In the genomic region with DNA sequence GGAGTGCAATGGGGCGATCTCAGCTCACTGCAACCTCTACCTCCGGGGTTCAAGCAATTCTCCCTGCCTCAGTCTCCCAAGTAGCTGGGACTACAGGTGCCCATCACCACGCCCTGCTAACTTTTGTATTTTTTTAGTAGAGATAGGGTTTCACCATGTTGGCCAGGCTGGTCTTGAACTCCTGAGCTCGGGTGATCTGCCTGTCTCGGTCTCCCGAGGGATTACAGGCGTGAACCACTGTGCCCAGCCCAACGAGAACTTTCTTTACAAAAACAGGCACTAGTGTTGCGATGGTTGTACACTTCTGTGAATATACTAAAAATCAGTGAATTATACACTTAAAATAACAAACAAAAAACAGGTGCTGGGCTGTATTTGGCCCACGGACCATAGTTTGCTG, we compare ENCODE assay signal across 8 cellular contexts. TPM values are rescaled to one million over a fixed set of nuclear protein-coding genes. Genes with fewer than 3 reads are reported as not detected.
DNase-seq lines count a peak whose midpoint lies in the region; ATAC-seq and TF ChIP-seq lines count a peak whose summit lies in the region.
"Not testable (repeated sequence)": the region's sequence is repeated elsewhere in the genome, so short reads cannot be mapped to it uniquely, and the experiment has no call there.
"Had no signal": no experiment of that assay in that cellular context is flagged by ENCODE, and none has a peak within 500 bp of the region (broad histone marks: within the 10 kb centered on the region; RNA-seq: fewer than 3 reads in every experiment).

No MANE protein-coding gene starts in this region.

- intact Hi-C loops in right cardiac atrium (cut with DNase I); right lobe of liver (cut with DNase I); transverse colon (cut with DNase I; ENCODE audit: low total_unique reads): not testable (repeated sequence)

- TF ChIP-seq CTCF in RWPE2 (IDR thresholded peaks at IDR 0.05; ENCODE audit: poor library complexity, severe bottlenecking); glutamatergic neuron (IDR thresholded peaks at IDR 0.05; ENCODE audit: partially characterized antibody, unreplicated experiment); right lobe of liver (IDR thresholded peaks at IDR 0.05); transverse colon (IDR thresholded peaks at IDR 0.05): not testable (repeated sequence)

- not testable (repeated sequence) for H3K27me3 ChIP-seq in RWPE2 (ENCODE audit: insufficient read depth, poor library complexity, severe bottlenecking); right cardiac atrium (ENCODE audit: control insufficient read depth, insufficient read depth); right lobe of liver; transverse colon

- whole genome bisulfite sequencing in right cardiac atrium: 94% methylated on average over 9 of the region's 10 CpGs
- WGBS in right lobe of liver (ENCODE audit: insufficient coverage, low coverage, low lambda C conversion rate, missing lambda C conversion rate): 98% methylated on average over 7 of the region's 10 CpGs
- WGBS in transverse colon (ENCODE audit: low coverage in 1 of 2), 2 donors: 70 to 78% methylated on average over 7 to 9 of the region's 10 CpGs

- TF ChIP-seq EP300 in transverse colon (IDR thresholded peaks at IDR 0.05; ENCODE audit: low read depth): not testable (repeated sequence)

- not testable (repeated sequence) for H3K9me3 ChIP-seq in RWPE2 (ENCODE audit: severe bottlenecking); right cardiac atrium (ENCODE audit: control insufficient read depth, low read length); right lobe of liver; transverse colon

- H3K27me3 Mint-ChIP-seq in glutamatergic neuron (ENCODE audit: unreplicated experiment); natural killer cell treated with Interleukin-12 subunit alpha and Interleukin-12 subunit beta and Interleukin-15 and Interleukin-18, amount 100 ng/mL, for 72 hours: not testable (repeated sequence)

- in situ Hi-C loops in transverse colon (cut with MboI; ENCODE audit: low pct_ligation_motif_present in 1 of 4, low pct_unique_long_range_greater_than_20kb in 1 of 4, low sequenced_read_pairs in 3 of 4): not testable (repeated sequence)

- not testable (repeated sequence) for H3K4me1 ChIP-seq in RWPE2 (ENCODE audit: insufficient read depth, poor library complexity, severe bottlenecking); right cardiac atrium (ENCODE audit: control insufficient read depth, insufficient read depth, low read length); right lobe of liver; transverse colon

- not testable (repeated sequence) for H3K4me3 Mint-ChIP-seq in glutamatergic neuron (ENCODE audit: unreplicated experiment); natural killer cell treated with Interleukin-12 subunit alpha and Interleukin-12 subunit beta and Interleukin-15 and Interleukin-18, amount 100 ng/mL, for 72 hours

- H3K4me1 Mint-ChIP-seq in glutamatergic neuron (ENCODE audit: low read depth, unreplicated experiment); natural killer cell treated with Interleukin-12 subunit alpha and Interleukin-12 subunit beta and Interleukin-15 and Interleukin-18, amount 100 ng/mL, for 72 hours (ENCODE audit: low read depth in 2 of 2): not testable (repeated sequence)

- DNase-seq in RWPE2 (ENCODE audit: low spot score) (peak; percentile 27), glutamatergic neuron (peak; percentile 5), right cardiac atrium (peak in 2 of 3 donors; percentile 6 to 21), right lobe of liver (peak in 2 of 3 donors; percentile 23 to 34), transverse colon (peak; percentile 30)
- DNase-seq in activated effector memory CD4-positive, alpha-beta T cell treated with anti-CD3 and anti-CD28 coated beads, Interleukin-2, amount 50 U/mL, for 16 hours: peak; percentile 47
- DNase-seq in natural killer cell treated with Interleukin-12 subunit alpha and Interleukin-12 subunit beta and Interleukin-15 and Interleukin-18, amount 100 ng/mL, for 72 hours (ENCODE audit: low spot score): peak; percentile 51

- not testable (repeated sequence) for H3K36me3 Mint-ChIP-seq in glutamatergic neuron (ENCODE audit: unreplicated experiment); natural killer cell treated with Interleukin-12 subunit alpha and Interleukin-12 subunit beta and Interleukin-15 and Interleukin-18, amount 100 ng/mL, for 72 hours

- H3K9me3 Mint-ChIP-seq in glutamatergic neuron (ENCODE audit: unreplicated experiment); natural killer cell treated with Interleukin-12 subunit alpha and Interleukin-12 subunit beta and Interleukin-15 and Interleukin-18, amount 100 ng/mL, for 72 hours: not testable (repeated sequence)

- not testable (repeated sequence) for H3K4me3 ChIP-seq in RWPE2 (ENCODE audit: severe bottlenecking); right cardiac atrium (ENCODE audit: low read length); right lobe of liver; transverse colon

- H3K27ac ChIP-seq in RWPE2 (ENCODE audit: poor library complexity, severe bottlenecking); right cardiac atrium (ENCODE audit: low read length); right lobe of liver: not testable (repeated sequence)
- peak overlapping the region; percentile 68 to 79 (median 70) for H3K27ac ChIP-seq in transverse colon

- not testable (repeated sequence) for TF ChIP-seq POLR2A in right lobe of liver (IDR thresholded peaks at IDR 0.05); transverse colon (IDR thresholded peaks at IDR 0.05)

- not testable (repeated sequence) for H3K36me3 ChIP-seq in RWPE2 (ENCODE audit: low read depth); right lobe of liver; transverse colon

- ATAC-seq in RWPE2 (ENCODE audit: low read depth); right cardiac atrium; right lobe of liver; natural killer cell treated with Interleukin-12 subunit alpha and Interleukin-12 subunit beta and Interleukin-15 and Interleukin-18, amount 100 ng/mL, for 72 hours: not testable (repeated sequence)

- not testable (repeated sequence) for H3K27ac Mint-ChIP-seq in glutamatergic neuron (ENCODE audit: unreplicated experiment); natural killer cell treated with Interleukin-12 subunit alpha and Interleukin-12 subunit beta and Interleukin-15 and Interleukin-18, amount 100 ng/mL, for 72 hours

RNA-seq across cellular contexts. Expression of a gene that starts 34.1 kb away (rescaled TPM):
- total RNA-seq in glutamatergic neuron (ENCODE audit: unreplicated experiment) (27.5 TPM), right cardiac atrium (1 to 10 TPM; 3.1 to 5.3 (median 4.3) TPM), right lobe of liver (10 to 100 TPM in 1 of 6 experiments, 1 to 10 TPM in 4, under 1 TPM in 1; 0.99 to 11.2 (median 6.7) TPM), transverse colon (1 to 10 TPM; 2.4 to 6.4 (median 5.2) TPM)
- polyA plus RNA-seq in right cardiac atrium: 2.0 TPM
- 10 to 100 TPM; 38.2 to 50.6 TPM for total RNA-seq in natural killer cell treated with Interleukin-12 subunit alpha and Interleukin-12 subunit beta and Interleukin-15 and Interleukin-18, amount 100 ng/mL, for 72 hours
- polyA plus RNA-seq: CD14-positive monocyte had no signal
